ENCODE assay signal across 8 cellular contexts in genomic region chr6:13574571-13575376, GRCh38. TPM values are rescaled to one million over a fixed set of nuclear protein-coding genes. Genes with fewer than 3 reads are reported as not detected.
DNase-seq lines count a peak whose midpoint lies in the region; ATAC-seq, FAIRE-seq and TF ChIP-seq lines count a peak whose summit lies in the region.

SIRT5 (plus strand) TSS chr6:13574601; CDS start chr6:13584111, 9,510 bp downstream.

- H3K27me3 ChIP-seq in NT2/D1 (ENCODE audit: insufficient read depth, insufficient read length) (no peaks in the 10 kb centered on the region), endothelial cell of umbilical vein (ENCODE audit: control insufficient read depth in 2 of 2, insufficient read depth in 2 of 2, low read length in 2 of 2) (no peaks in the 10 kb centered on the region), mononuclear cell (ENCODE audit: insufficient read depth, low read length) (no peaks in the 10 kb centered on the region)

- no peaks in the 10 kb centered on the region for H3K4me1 ChIP-seq in NT2/D1 (ENCODE audit: insufficient read depth, insufficient read length)
- peaks cover 8% of the 10 kb centered on the region for H3K4me1 ChIP-seq in endothelial cell of umbilical vein (ENCODE audit: control insufficient read depth, extremely low read depth, insufficient read depth, low read length)
- peaks cover 17% of the 10 kb centered on the region for H3K4me1 ChIP-seq in mononuclear cell (ENCODE audit: insufficient read depth, low read length)

- BruUV-seq in endothelial cell of umbilical vein (replicated peaks; lab: Mats Ljungman, UMichigan) = no TSS peak

- H3K79me2 ChIP-seq in endothelial cell of umbilical vein (ENCODE audit: control insufficient read depth, insufficient read depth, low read length) = no peaks in the 10 kb centered on the region

- no peaks in the 10 kb centered on the region for H3K9me3 ChIP-seq in NT2/D1 (ENCODE audit: insufficient read depth, low read length)
- no peaks in the 10 kb centered on the region for H3K9me3 ChIP-seq in endothelial cell of umbilical vein (replicated peaks; ENCODE audit: control insufficient read depth, insufficient read depth, low read length)
- no peaks in the 10 kb centered on the region for H3K9me3 ChIP-seq in mononuclear cell (ENCODE audit: low read depth, low read length)

- peak within 1 kb of the TSS; percentile 80 for H3K27ac ChIP-seq in endothelial cell of umbilical vein (ENCODE audit: insufficient read depth, low read depth, low read length)

- no peaks in the 10 kb centered on the region for H3K9me1 ChIP-seq in endothelial cell of umbilical vein (replicated peaks; ENCODE audit: control insufficient read depth, extremely low read depth, insufficient read depth, low read length)

- peak within 1 kb of the TSS; percentile 84 for H3K4me2 ChIP-seq in endothelial cell of umbilical vein (ENCODE audit: insufficient read depth, low read length)

- CTCF ChIA-PET in endothelial cell of umbilical vein (lab: Charles Lee) = interaction anchor here (0.6 to 6.1 kb wide), 74 partner anchors 9 to 664 kb away, joined by 3 to 62 read pairs (median 4); partner anchors contain the start of genes GFOD1, NOL7 and TBC1D7

- H3K9ac ChIP-seq in NT2/D1 (ENCODE audit: insufficient read length, low read depth) (peak within 1 kb of the TSS; percentile 91), endothelial cell of umbilical vein (replicated peaks; ENCODE audit: extremely low read depth, insufficient read depth, low read length) (peak within 1 kb of the TSS; percentile 93)

- ATAC-seq in GM21381 (IDR thresholded peaks at IDR 0.05; ENCODE audit: unreplicated experiment) = peak; percentile 56

- intact Hi-C loops in endothelial cell of umbilical vein (cut with micrococcal nuclease) = loop anchor here (1.0 to 10.0 kb wide), 13 partner anchors 9 to 379 kb away; partner anchors contain the start of genes GFOD1 and NOL7

- no peak for TF ChIP-seq POLR2A in endothelial cell of umbilical vein (IDR thresholded peaks at IDR 0.05; ENCODE audit: low read depth, low read length)

- dilution Hi-C loops in endothelial cell of umbilical vein (cut with MboI; ENCODE audit: extremely low pct_ligation_motif_present, low sequenced_read_pairs) = loop anchor here (25.0 kb wide), 1 partner anchor 237 kb away; the partner anchor contains the start of gene TBC1D7

- TF ChIP-seq CTCF in endothelial cell of umbilical vein (IDR thresholded peaks at IDR 0.05; ENCODE audit: extremely low read depth in 1 of 2, insufficient read depth in 1 of 2, low read depth in 1 of 2, low read length in 2 of 2) = peak in 1 of 2 donors; percentile 72

- peak within 1 kb of the TSS; percentile 84 for H3K4me3 ChIP-seq in NT2/D1 (ENCODE audit: insufficient read length, low read depth)
- peak within 1 kb of the TSS; percentile 54 to 88 (median 75) for H3K4me3 ChIP-seq in endothelial cell of umbilical vein (replicated peaks in 1 of 3; ENCODE audit: insufficient read depth in 1 of 3, low read depth in 1 of 3, low read length in 3 of 3)
- peak within 1 kb of the TSS; percentile 88 for H3K4me3 ChIP-seq in mononuclear cell (ENCODE audit: low read length)

- DNase-seq in D341Med (ENCODE audit: low spot score) (peak; percentile 78), HTR-8/SVneo (ENCODE audit: insufficient read length, low spot score) (peak; percentile 82), NT2/D1 (ENCODE audit: low read depth, low spot score) (peak; percentile 66), endothelial cell of umbilical vein (ENCODE audit: low read depth, low spot score) (peak; percentile 82)
- peak; percentile 21 for DNase-seq in activated CD8-positive, alpha-beta memory T cell treated with anti-CD3 and anti-CD28 coated beads, Interleukin-2, amount 50 U/mL, for 24 hours (ENCODE audit: extremely low read depth)
- peak; percentile 29 to 32 for DNase-seq in stimulated activated CD8-positive, alpha-beta memory T cell treated with anti-CD3 and anti-CD28 coated beads, Interleukin-4, amount 100 ng/mL, for 1 hour (ENCODE audit: low read depth in 2 of 2, low spot score in 1 of 2)

- FAIRE-seq in HTR-8/SVneo (lab: Jason Lieb, UNC) (peak; percentile 86), endothelial cell of umbilical vein (lab: Jason Lieb, UNC) (peak; percentile 80)

- H2AFZ ChIP-seq in endothelial cell of umbilical vein (ENCODE audit: low read depth, low read length) = peak within 1 kb of the TSS; percentile 77

- peaks cover under 1% of the 10 kb centered on the region for H3K36me3 ChIP-seq in NT2/D1 (ENCODE audit: insufficient read depth, insufficient read length, low read length)
- H3K36me3 ChIP-seq in endothelial cell of umbilical vein (ENCODE audit: control insufficient read depth in 2 of 2, extremely low read depth in 1 of 2, insufficient read depth in 2 of 2, low read length in 2 of 2) = no peaks in the 10 kb centered on the region

- H4K20me1 ChIP-seq in endothelial cell of umbilical vein (replicated peaks; ENCODE audit: control insufficient read depth, extremely low read depth, insufficient read depth, low read length) = no peaks in the 10 kb centered on the region

- POLR2A ChIA-PET in endothelial cell of umbilical vein (lab: Charles Lee) = interaction anchor here (0.6 to 1.7 kb wide), 8 partner anchors 9 to 272 kb away, joined by 3 to 7 read pairs (median 4); partner anchors contain the start of genes GFOD1, NOL7 and TBC1D7

TF ChIP-seq in endothelial cell of umbilical vein, 7 proteins besides CTCF, POLR2A, EP300 and RAD21:
- no peak for TF ChIP-seq POLR2AphosphoS5 (IDR thresholded peaks at IDR 0.05; ENCODE audit: insufficient read depth, low read depth, low read length)
- no peak for TF ChIP-seq JUN (IDR thresholded peaks at IDR 0.05; ENCODE audit: borderline replicate concordance, insufficient read depth, insufficient read length, low read depth)
- TF ChIP-seq FOS (IDR thresholded peaks at IDR 0.05; ENCODE audit: borderline replicate concordance, insufficient read depth, low read length) = no peak
- TF ChIP-seq MYC (IDR thresholded peaks at IDR 0.05; ENCODE audit: low read depth, low read length) = no peak
- no peak for TF ChIP-seq GATA2 (IDR thresholded peaks at IDR 0.05; ENCODE audit: insufficient read depth, insufficient read length, low read depth, low read length)
- TF ChIP-seq, protein P1, sequence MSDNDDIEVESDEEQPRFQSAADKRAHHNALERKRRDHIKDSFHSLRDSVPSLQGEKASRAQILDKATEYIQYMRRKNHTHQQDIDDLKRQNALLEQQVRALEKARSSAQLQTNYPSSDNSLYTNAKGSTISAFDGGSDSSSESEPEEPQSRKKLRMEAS (IDR thresholded peaks at IDR 0.05; ENCODE audit: insufficient read depth, insufficient read length) = no peak
- TF ChIP-seq EZH2 (IDR thresholded peaks at IDR 0.05; ENCODE audit: borderline replicate concordance, low read depth, low read length, severe bottlenecking) = no peak
TF ChIP-seq in endothelial cell of umbilical vein: peak in this region for 0.

RNA-seq across cellular contexts. Expression of gene SIRT5, which starts in this region (rescaled TPM):
- total RNA-seq in endothelial cell of umbilical vein (7.2 and 8.0 TPM in 2 replicates), mononuclear cell (6.2 TPM)
- polyA plus RNA-seq in endothelial cell of umbilical vein = 3.3 and 4.7 TPM in 2 replicates
- polyA plus RNA-seq in endothelial cell of umbilical vein (2011; cell fraction: cytosol; rRNA removed) = 3.9 and 4.6 TPM in 2 replicates
- polyA plus RNA-seq in endothelial cell of umbilical vein (2011; cell fraction: nucleus; rRNA removed) = 11.4 and 11.8 TPM in 2 replicates
- polyA plus RNA-seq in endothelial cell of umbilical vein (2012) = 4.6 and 4.7 TPM in 2 replicates
- 4.1 and 4.2 TPM in 2 replicates for polyA minus RNA-seq in endothelial cell of umbilical vein
- polyA minus RNA-seq in endothelial cell of umbilical vein (2011; cell fraction: cytosol; rRNA and poly(A)+ RNA removed) = 3.1 TPM
- polyA minus RNA-seq in endothelial cell of umbilical vein (2011; cell fraction: nucleus; rRNA and poly(A)+ RNA removed) = 3.8 and 3.9 TPM in 2 replicates

Comparison
In these comparisons a context has a peak if more than half of its experiments do, and no peak if none do; other contexts are left out.
1. Peak in every context shown above with its lines: DNase-seq, ATAC-seq, H3K4me3 ChIP-seq and H3K27ac ChIP-seq.
2. DNase-seq: peak in every context shown above with its lines; median percentile 82 in HTR-8/SVneo; 82 in endothelial cell of umbilical vein; 78 in D341Med; 66 in NT2/D1; 30 in stimulated activated CD8-positive, alpha-beta memory T cell treated with anti-CD3 and anti-CD28 coated beads, Interleukin-4, amount 100 ng/mL, for 1 hour; 21 in activated CD8-positive, alpha-beta memory T cell treated with anti-CD3 and anti-CD28 coated beads, Interleukin-2, amount 50 U/mL, for 24 hours.